In genomic region chr3:72310028-72310987, GRCh38 we compare ENCODE assay signal across 9 cellular contexts.
A peak's percentile ranks its signal among the peaks of the same experiment; 100 is the strongest.
DNase-seq lines count a peak whose midpoint lies in the region; ATAC-seq and TF ChIP-seq lines count a peak whose summit lies in the region.
"Had no signal": no experiment of that assay in that cellular context is flagged by ENCODE, and none has a peak within 500 bp of the region (broad histone marks: within the 10 kb centered on the region; RNA-seq: fewer than 3 reads in every experiment).

No MANE protein-coding gene starts in this region.

- H3K4me3 ChIP-seq in GM06990 (replicated peaks; ENCODE audit: low read depth, low read length) = peak overlapping the region; percentile 0; the same call in 1 of the 2 replicates
- peak overlapping the region; percentile 12 for H3K4me3 ChIP-seq in coronary artery
- H3K4me3 ChIP-seq: uterus had no signal

- peaks cover 6 to 44% (median 23%) of the 10 kb centered on the region in 4 donors for H3K4me1 Mint-ChIP-seq in naive thymus-derived CD8-positive, alpha-beta T cell

- peaks cover 0 to 4% (median 0%) of the 10 kb centered on the region in 5 donors for H3K27me3 Mint-ChIP-seq in naive thymus-derived CD8-positive, alpha-beta T cell

- peak overlapping the region; percentile 63 to 97 (median 89) for H3K27ac Mint-ChIP-seq in naive thymus-derived CD8-positive, alpha-beta T cell

- peak; percentile 84 for DNase-seq in GM06990 (ENCODE audit: extremely low read depth, insufficient read length)
- no peak for DNase-seq in coronary artery (ENCODE audit: low spot score)
- DNase-seq in naive thymus-derived CD8-positive, alpha-beta T cell = peak in 4 of 10 donors; percentile 3 to 50 (median 18)
- DNase-seq in C1 segment of cervical spinal cord (lab: John Stamatoyannopoulos, UW) = no peak
- DNase-seq in NCI-H128 (lab: John Stamatoyannopoulos, UW; ENCODE audit: unreplicated experiment) = no peak

- no peaks in the 10 kb centered on the region for H3K36me3 Mint-ChIP-seq in naive thymus-derived CD8-positive, alpha-beta T cell

- no peaks in the 10 kb centered on the region for H3K36me3 ChIP-seq in GM06990 (ENCODE audit: control insufficient read depth, insufficient read depth, low read length)
- H3K36me3 ChIP-seq: uterus had no signal

- H3K9me3 Mint-ChIP-seq in naive thymus-derived CD8-positive, alpha-beta T cell = no peaks in the 10 kb centered on the region

- ATAC-seq in GM19467 (IDR thresholded peaks at IDR 0.05; ENCODE audit: unreplicated experiment) (peak; percentile 98), HG03460 (IDR thresholded peaks at IDR 0.05; ENCODE audit: unreplicated experiment) (peak; percentile 96)
- peak; percentile 72 to 89 for ATAC-seq in naive thymus-derived CD8-positive, alpha-beta T cell

- POLR2A ChIA-PET in naive thymus-derived CD8-positive, alpha-beta T cell (lab: Charles Lee) = interaction anchor here (0.5 to 1.6 kb wide), 7 partner anchors 12 to 137 kb away, joined by 3 to 7 read pairs (median 4); partner anchors contain the start of gene RYBP

- peak overlapping the region in 1 of 2 donors; percentile 17 for H3K27ac ChIP-seq in coronary artery

- H3K27me3 ChIP-seq in GM06990 (replicated peaks; ENCODE audit: control insufficient read depth, insufficient read depth, low read length) = no peaks in the 10 kb centered on the region
- H3K27me3 ChIP-seq: uterus had no signal

- TF ChIP-seq CTCF in GM06990 (IDR thresholded peaks at IDR 0.05; ENCODE audit: insufficient read depth, low read length, poor library complexity, severe bottlenecking) (no peak), coronary artery (IDR thresholded peaks at IDR 0.05) (no peak)

- peak overlapping the region; percentile 57 to 89 (median 76) for H3K4me3 Mint-ChIP-seq in naive thymus-derived CD8-positive, alpha-beta T cell

TF ChIP-seq in PFSK-1, 5 proteins besides CTCF, POLR2A, EP300 and RAD21:
- TF ChIP-seq TAF1 (IDR thresholded peaks at IDR 0.05; ENCODE audit: borderline replicate concordance, insufficient read depth, low read length) (no peak), SIN3A (IDR thresholded peaks at IDR 0.05; ENCODE audit: borderline replicate concordance, insufficient read depth, low read length) (peak; percentile 85; the same call in 1 of the 2 replicates)
